25 cellular contexts compared by ENCODE assay signal in genomic region chr6:135895231-135895931, GRCh38.
"Had no signal": no experiment of that assay in that cellular context is flagged by ENCODE, and none has a peak within 500 bp of the region (broad histone marks: within the 10 kb centered on the region; RNA-seq: fewer than 3 reads in every experiment).

No MANE protein-coding gene starts in this region.

- H3K4me3 ChIP-seq: colonic mucosa, esophagus squamous epithelium, gastroesophageal sphincter had no signal

- H3K27me3 ChIP-seq: brain microvascular endothelial cell, colonic mucosa, esophagus squamous epithelium, gastroesophageal sphincter had no signal

- H3K27ac ChIP-seq: brain microvascular endothelial cell, colonic mucosa, epithelial cell of prostate, esophagus squamous epithelium, gastroesophageal sphincter had no signal

- H3K36me3 ChIP-seq: brain microvascular endothelial cell, colonic mucosa, esophagus squamous epithelium, gastroesophageal sphincter had no signal

- DNase-seq: activated CD4-positive, alpha-beta memory T cell treated with anti-CD3 and anti-CD28 coated beads for 36 hours; activated CD4-positive, alpha-beta T cell treated with anti-CD3 and anti-CD28 coated beads for 36 hours; activated CD4-positive, alpha-beta T cell treated with anti-CD3 and anti-CD28 coated beads, Interleukin-2, amount 10 ng/mL, durations not matched to agents 24 days and 14 days; activated CD4-positive, CD25-positive, alpha-beta regulatory T cell; activated CD4-positive, CD25-positive, alpha-beta regulatory T cell treated with anti-CD3 and anti-CD28 coated beads, Interleukin-2, amount 50 U/mL, for 72 hours; activated CD8-positive, alpha-beta memory T cell treated with anti-CD3 and anti-CD28 coated beads, Interleukin-2, amount 10 ng/mL, durations not matched to agents 7 days and 5 days; activated CD8-positive, alpha-beta memory T cell treated with anti-CD3 and anti-CD28 coated beads, Interleukin-2, amount 50 U/mL, for 4 hours; activated CD8-positive, alpha-beta T cell treated with anti-CD3 and anti-CD28 coated beads, Interleukin-2, amount 10 ng/mL, durations not matched to agents 7 days and 5 days; activated gamma-delta T cell; activated naive CD4-positive, alpha-beta T cell; activated naive CD4-positive, alpha-beta T cell treated with anti-CD3 and anti-CD28 coated beads, Interleukin-2, amount 10 ng/mL, durations not matched to agents 7 days and 5 days; activated naive CD8-positive, alpha-beta T cell treated with anti-CD3 and anti-CD28 coated beads, Interleukin-2, amount 10 ng/mL, durations not matched to agents 7 days and 5 days; activated T-cell treated with anti-CD3 and anti-CD28 coated beads for 4 hours; activated T-cell treated with anti-CD3 and anti-CD28 coated beads, Interleukin-2, amount 50 U/mL, for 24 hours; activated T-cell treated with anti-CD3 and anti-CD28 coated beads, Interleukin-2, amount 50 U/mL, for 72 hours; anterior cingulate cortex; brain microvascular endothelial cell; colonic mucosa; effector CD8-positive, alpha-beta T cell; esophagus squamous epithelium; foreskin melanocyte; T-helper 2 cell had no signal

- H3K4me1 ChIP-seq: colonic mucosa, esophagus squamous epithelium, gastroesophageal sphincter had no signal

- ATAC-seq: activated CD4-positive, alpha-beta T cell treated with anti-CD3 and anti-CD28 coated beads for 36 hours; activated CD8-positive, alpha-beta memory T cell treated with anti-CD3 and anti-CD28 coated beads, Interleukin-2, amount 10 ng/mL, durations not matched to agents 7 days and 5 days; activated CD8-positive, alpha-beta T cell treated with anti-CD3 and anti-CD28 coated beads, Interleukin-2, amount 10 ng/mL, durations not matched to agents 7 days and 5 days; activated naive CD4-positive, alpha-beta T cell treated with anti-CD3 and anti-CD28 coated beads, Interleukin-2, amount 50 U/mL, for 72 hours; activated T-cell treated with anti-CD3 and anti-CD28 coated beads, Interleukin-2, amount 50 U/mL, for 72 hours; gastroesophageal sphincter had no signal

- H3K9me3 ChIP-seq: colonic mucosa, esophagus squamous epithelium, gastroesophageal sphincter had no signal
